25 cellular contexts compared by ENCODE assay signal in genomic region chr3:69422751-69423150, GRCh38.
DNase-seq lines count a peak whose midpoint lies in the region; ATAC-seq and TF ChIP-seq lines count a peak whose summit lies in the region.
"Had no signal": no experiment of that assay in that cellular context is flagged by ENCODE, and none has a peak within 500 bp of the region (broad histone marks: within the 10 kb centered on the region; RNA-seq: fewer than 3 reads in every experiment).

No MANE protein-coding gene starts in this region.

- peak; percentile 56; the same call in 2 of the 3 replicates for ATAC-seq in SK-N-SH treated with all-trans-retinoic acid at 6 μM for 48 hours
- ATAC-seq: activated T-helper 17 cell treated with anti-CD3 and anti-CD28 coated beads, Interleukin-2, amount 50 U/mL, for 72 hours; effector memory CD8-positive, alpha-beta T cell; heart left ventricle; stimulated activated memory B cell treated with anti-CD40 and anti-IgM and Interleukin-4, amounts not matched to agents 10 μg/mL and 1 μg/mL and 100 μg/mL, for 72 hours; WTC11 had no signal

- DNase-seq in HCEC 1CT, result peak; percentile 73
- DNase-seq in epithelial cell of prostate (ENCODE audit: low read depth, low spot score), result no peak
- peak; percentile 20 for DNase-seq in kidney tubule cell (ENCODE audit: low spot score)
- DNase-seq in RPMI8226, result no peak
- no peak for DNase-seq in NCI-H446 (lab: John Stamatoyannopoulos, UW)
- DNase-seq in GM20000 (ENCODE audit: low spot score), result no peak
- no peak for DNase-seq in DMS153 treated with DMSO at 0.1 percent for 48 hours (lab: John Stamatoyannopoulos, UW; ENCODE audit: unreplicated experiment)
- DNase-seq: COR-L47; DND-41; effector memory CD8-positive, alpha-beta T cell; heart left ventricle; naive B cell; NCI-H2029 treated with DMSO at 0.1 percent for 48 hours; NCI-H345; NCI-H82; occipital lobe; Right ventricle myocardium superior; stimulated activated CD4-positive, alpha-beta T cell treated with anti-CD3 and anti-CD28 coated beads, Interleukin-2, amount 100 ng/mL, for 48 hours; T-helper 9 cell; testis had no signal

- no peak for TF ChIP-seq CTCF in GM20000 (IDR thresholded peaks at IDR 0.05; ENCODE audit: extremely low read depth, missing control alignments)

- H3K27ac ChIP-seq in epithelial cell of prostate, result peak overlapping the region; percentile 54
- H3K27ac ChIP-seq: BLaER1 treated with 17β-estradiol and CSF1 and Interleukin-3, amounts not matched to agents 10 nM and 100 nM; heart left ventricle; testis had no signal

TF ChIP-seq in SK-N-SH treated with all-trans-retinoic acid at 6 μM for 48 hours, 23 proteins besides CTCF, POLR2A, EP300 and RAD21:
- no peak for TF ChIP-seq RARB (CRISPR knock-in tag; IDR thresholded peaks at IDR 0.05)

Comparison
In these comparisons a context has a peak if more than half of its experiments do, and no peak if none do; other contexts are left out.
1. DNase-seq: peak in HCEC 1CT (single experiment) and kidney tubule cell (single experiment); none in epithelial cell of prostate (single experiment), RPMI8226 (single experiment), NCI-H446 (0 of 2), GM20000 (single experiment) and DMS153 treated with DMSO at 0.1 percent for 48 hours (single experiment).